Comparison of ENCODE assay signal across 1 cellular context in genomic region chr4:184476660-184477059, GRCh38.
TF ChIP-seq lines count a peak whose summit lies in the region.

No MANE protein-coding gene starts in this region.

TF ChIP-seq in SK-N-SH treated with all-trans-retinoic acid at 6 μM for 48 hours, 23 proteins besides CTCF, POLR2A, EP300 and RAD21 (continued from another document):
- TF ChIP-seq, protein P1, sequence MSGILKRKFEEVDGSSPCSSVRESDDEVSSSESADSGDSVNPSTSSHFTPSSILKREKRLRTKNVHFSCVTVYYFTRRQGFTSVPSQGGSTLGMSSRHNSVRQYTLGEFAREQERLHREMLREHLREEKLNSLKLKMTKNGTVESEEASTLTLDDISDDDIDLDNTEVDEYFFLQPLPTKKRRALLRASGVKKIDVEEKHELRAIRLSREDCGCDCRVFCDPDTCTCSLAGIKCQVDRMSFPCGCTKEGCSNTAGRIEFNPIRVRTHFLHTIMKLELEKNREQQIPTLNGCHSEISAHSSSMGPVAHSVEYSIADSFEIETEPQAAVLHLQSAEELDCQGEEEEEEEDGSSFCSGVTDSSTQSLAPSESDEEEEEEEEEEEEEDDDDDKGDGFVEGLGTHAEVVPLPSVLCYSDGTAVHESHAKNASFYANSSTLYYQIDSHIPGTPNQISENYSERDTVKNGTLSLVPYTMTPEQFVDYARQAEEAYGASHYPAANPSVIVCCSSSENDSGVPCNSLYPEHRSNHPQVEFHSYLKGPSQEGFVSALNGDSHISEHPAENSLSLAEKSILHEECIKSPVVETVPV (CRISPR knock-in tag; IDR thresholded peaks at IDR 0.05): no peak
